Comparison of ENCODE assay signal across 8 cellular contexts in genomic region chr17:28570716-28571254, GRCh38. TPM values are rescaled to one million over a fixed set of nuclear protein-coding genes. Genes with fewer than 3 reads are reported as not detected.
DNase-seq lines count a peak whose midpoint lies in the region; ATAC-seq and TF ChIP-seq lines count a peak whose summit lies in the region.

No MANE protein-coding gene starts in this region.

- peak overlapping the region; percentile 72 to 99 for H3K4me3 ChIP-seq in vagina

- H3K36me3 ChIP-seq in vagina, result no peaks in the 10 kb centered on the region

- H3K36me3 Mint-ChIP-seq in neural crest cell (ENCODE audit: low read depth), result peaks cover 6% of the 10 kb centered on the region

- no peak for TF ChIP-seq CTCF in neural crest cell (conservative IDR thresholded peaks at IDR 0.05)
- TF ChIP-seq CTCF in vagina (IDR thresholded peaks at IDR 0.05), result no peak

- H3K27me3 ChIP-seq in vagina, result no peaks in the 10 kb centered on the region

- H3K4me1 Mint-ChIP-seq in neural crest cell, result peaks cover 31% of the 10 kb centered on the region

- DNase-seq in NCI-H1417 (lab: John Stamatoyannopoulos, UW) (peak; percentile 31 to 76 (median 71)), NCI-H1417 treated with DMSO at 0.1 percent for 48 hours (lab: John Stamatoyannopoulos, UW) (no peak), NCI-H2227 treated with DMSO at 0.1 percent for 48 hours (lab: John Stamatoyannopoulos, UW) (peak; percentile 11), activated T-cell treated with anti-CD3 and anti-CD28 coated beads for 48 hours (ENCODE audit: low read depth) (peak; percentile 34), neural crest cell (ENCODE audit: low read depth, low spot score) (peak; percentile 20), vagina (ENCODE audit: extremely low spot score in 2 of 2) (no peak)

- H3K9me3 ChIP-seq in vagina, result no peaks in the 10 kb centered on the region

- ATAC-seq in HG02763 (IDR thresholded peaks at IDR 0.05; ENCODE audit: unreplicated experiment) (peak; percentile 15), esophagus mucosa (peak; percentile 27)

- peak overlapping the region; percentile 90 for H3K27ac ChIP-seq in vagina

- peaks cover 21% of the 10 kb centered on the region for H3K4me1 ChIP-seq in vagina

- H3K9me3 Mint-ChIP-seq in neural crest cell, result no peaks in the 10 kb centered on the region

- peak overlapping the region; percentile 35 for H3K27ac Mint-ChIP-seq in neural crest cell (ENCODE audit: unreplicated experiment)

- intact Hi-C loops in vagina (cut with DNase I), result no loop called here

- H3K4me3 Mint-ChIP-seq in neural crest cell, result peak overlapping the region; percentile 95

- TF ChIP-seq POLR2A in vagina (IDR thresholded peaks at IDR 0.05), result no peak

- H3K27me3 Mint-ChIP-seq in neural crest cell (ENCODE audit: low read depth), result no peaks in the 10 kb centered on the region

RNA-seq across cellular contexts. Expression of gene PIGS, which starts 0.5 kb away (rescaled TPM):
- total RNA-seq in esophagus mucosa, result 37.3 TPM
- 63.5 and 71.1 TPM in 2 replicates for total RNA-seq in neural crest cell
- total RNA-seq in vagina, result 22.8 TPM

RNA-seq across cellular contexts. Expression of gene ALDOC, which starts 5.9 kb away (rescaled TPM):
- total RNA-seq in esophagus mucosa (24.9 TPM), neural crest cell (16.1 and 22.2 TPM in 2 replicates), vagina (20.1 TPM)

RNA-seq across cellular contexts. Expression of gene UNC119, which starts 18.4 kb away (rescaled TPM):
- 19.2 TPM for total RNA-seq in esophagus mucosa
- total RNA-seq in neural crest cell, result 59.1 and 63.5 TPM in 2 replicates
- total RNA-seq in vagina, result 38.1 TPM

RNA-seq across cellular contexts. Expression of gene SPAG5, which starts 28.0 kb away (rescaled TPM):
- total RNA-seq in esophagus mucosa (24.3 TPM), neural crest cell (147 and 151 TPM in 2 replicates), vagina (8.3 TPM)

RNA-seq across cellular contexts. Expression of gene RSKR, which starts 43.2 kb away (rescaled TPM):
- total RNA-seq in esophagus mucosa (4.2 TPM), neural crest cell (31.0 and 34.2 TPM in 2 replicates), vagina (21.6 TPM)

Comparison
In these comparisons a context has a peak if more than half of its experiments do, and no peak if none do; other contexts are left out.
1. DNase-seq: peak in NCI-H1417 (3 of 3), NCI-H2227 treated with DMSO at 0.1 percent for 48 hours (single experiment), activated T-cell treated with anti-CD3 and anti-CD28 coated beads for 48 hours (single experiment) and neural crest cell (single experiment); none in NCI-H1417 treated with DMSO at 0.1 percent for 48 hours (single experiment) and vagina (0 of 2).